In genomic region chr6:142518126-142518525, GRCh38 we compare ENCODE assay signal across 22 cellular contexts.
DNase-seq lines count a peak whose midpoint lies in the region; ATAC-seq, FAIRE-seq and TF ChIP-seq lines count a peak whose summit lies in the region.
"Had no signal": no experiment of that assay in that cellular context is flagged by ENCODE, and none has a peak within 500 bp of the region (broad histone marks: within the 10 kb centered on the region; RNA-seq: fewer than 3 reads in every experiment).

No MANE protein-coding gene starts in this region.

- H3K4me1 Mint-ChIP-seq in Caco-2 (ENCODE audit: low read depth, unreplicated experiment): no peaks in the 10 kb centered on the region
- H3K4me1 Mint-ChIP-seq: activated CD8-positive, alpha-beta memory T cell treated with anti-CD3 and anti-CD28 coated beads, Interleukin-2, amount 10 ng/mL, durations not matched to agents 7 days and 5 days; memory B cell; neural crest cell; stimulated activated memory B cell treated with anti-CD40 and anti-IgM and Interleukin-4, amounts not matched to agents 10 μg/mL and 1 μg/mL and 100 μg/mL, for 72 hours had no signal

- H3K27me3 Mint-ChIP-seq in Caco-2 (ENCODE audit: insufficient read depth, unreplicated experiment): peaks cover 17% of the 10 kb centered on the region

- TF ChIP-seq CTCF in endothelial cell of umbilical vein (IDR thresholded peaks at IDR 0.05; ENCODE audit: extremely low read depth in 1 of 2, insufficient read depth in 1 of 2, low read depth in 1 of 2, low read length in 2 of 2): no peak
- TF ChIP-seq CTCF in Caco-2 (IDR thresholded peaks at IDR 0.05; ENCODE audit: insufficient read depth in 1 of 2, low read depth in 1 of 2, low read length in 1 of 2, severe bottlenecking in 1 of 2, unreplicated experiment in 1 of 2): no peak
- no peak for TF ChIP-seq CTCF in ascending aorta (IDR thresholded peaks at IDR 0.05)

- H3K9me3 Mint-ChIP-seq in Caco-2 (ENCODE audit: unreplicated experiment): no peaks in the 10 kb centered on the region

- dilution Hi-C loops in endothelial cell of umbilical vein (cut with MboI; ENCODE audit: extremely low pct_ligation_motif_present, low sequenced_read_pairs): no loop called here

- H3K36me3 Mint-ChIP-seq in Caco-2 (ENCODE audit: insufficient read depth, unreplicated experiment): no peaks in the 10 kb centered on the region
- H3K36me3 Mint-ChIP-seq: activated CD8-positive, alpha-beta memory T cell treated with anti-CD3 and anti-CD28 coated beads, Interleukin-2, amount 10 ng/mL, durations not matched to agents 7 days and 5 days; memory B cell; stimulated activated memory B cell treated with anti-CD40 and anti-IgM and Interleukin-4, amounts not matched to agents 10 μg/mL and 1 μg/mL and 100 μg/mL, for 72 hours had no signal

- DNase-seq in DMS 273 (lab: John Stamatoyannopoulos, UW; ENCODE audit: unreplicated experiment): peak; percentile 94
- DNase-seq in NCI-H2171 (lab: John Stamatoyannopoulos, UW): peak; percentile 93
- no peak for DNase-seq in endothelial cell of umbilical vein (ENCODE audit: low read depth, low spot score)
- no peak for DNase-seq in GM19240 (ENCODE audit: insufficient read length, low spot score)
- no peak for DNase-seq in Caco-2
- DNase-seq in ascending aorta (ENCODE audit: low spot score in 2 of 2): no peak
- DNase-seq: activated CD8-positive, alpha-beta memory T cell treated with anti-CD3 and anti-CD28 coated beads, Interleukin-2, amount 10 ng/mL, durations not matched to agents 7 days and 5 days; activated effector memory CD4-positive, alpha-beta T cell treated with Interleukin-2 at 50 U/mL for 16 hours; AML-193; amniotic stem cell; effector CD8-positive, alpha-beta T cell; HCEC 1CT; heart right ventricle; NCI-H1930; NK-92 treated with Interleukin-12 subunit alpha and Interleukin-12 subunit beta, amount 100 ng/mL, for 24 hours; thyroid gland had no signal

- H3K27me3 ChIP-seq in BLaER1 (no peaks in the 10 kb centered on the region), endothelial cell of umbilical vein (ENCODE audit: control insufficient read depth in 2 of 2, insufficient read depth in 2 of 2, low read length in 2 of 2) (peaks cover 4 to 6% of the 10 kb centered on the region in 2 experiments), Caco-2 (replicated peaks; ENCODE audit: control insufficient read depth, insufficient read depth, low read length) (no peaks in the 10 kb centered on the region), ascending aorta (no peaks in the 10 kb centered on the region)
- H3K27me3 ChIP-seq: heart right ventricle, thyroid gland had no signal

- H3K9ac ChIP-seq in BLaER1 (no peak overlapping the region), endothelial cell of umbilical vein (replicated peaks; ENCODE audit: extremely low read depth, insufficient read depth, low read length) (no peak overlapping the region)

- no peak for FAIRE-seq in endothelial cell of umbilical vein (lab: Jason Lieb, UNC)
- FAIRE-seq: islet of Langerhans had no signal

- no peak overlapping the region for H3K4me3 Mint-ChIP-seq in Caco-2 (ENCODE audit: unreplicated experiment)
- H3K4me3 Mint-ChIP-seq: activated CD8-positive, alpha-beta memory T cell treated with anti-CD3 and anti-CD28 coated beads, Interleukin-2, amount 10 ng/mL, durations not matched to agents 7 days and 5 days; memory B cell; neural crest cell; stimulated activated memory B cell treated with anti-CD40 and anti-IgM and Interleukin-4, amounts not matched to agents 10 μg/mL and 1 μg/mL and 100 μg/mL, for 72 hours had no signal

- no peaks in the 10 kb centered on the region for H3K79me2 ChIP-seq in endothelial cell of umbilical vein (ENCODE audit: control insufficient read depth, insufficient read depth, low read length)

- H3K36me3 ChIP-seq in BLaER1: no peaks in the 10 kb centered on the region
- H3K36me3 ChIP-seq in endothelial cell of umbilical vein (ENCODE audit: control insufficient read depth in 2 of 2, extremely low read depth in 1 of 2, insufficient read depth in 2 of 2, low read length in 2 of 2): no peaks in the 10 kb centered on the region
- H3K36me3 ChIP-seq in Caco-2 (ENCODE audit: control insufficient read depth, insufficient read depth, low read length): no peaks in the 10 kb centered on the region
- no peaks in the 10 kb centered on the region for H3K36me3 ChIP-seq in ascending aorta
- H3K36me3 ChIP-seq: heart right ventricle, thyroid gland had no signal

- H2AFZ ChIP-seq in endothelial cell of umbilical vein (ENCODE audit: low read depth, low read length): no peak overlapping the region

- no peak for ATAC-seq in GM21723 (IDR thresholded peaks at IDR 0.05; ENCODE audit: unreplicated experiment)
- ATAC-seq: activated CD8-positive, alpha-beta memory T cell treated with anti-CD3 and anti-CD28 coated beads, Interleukin-2, amount 10 ng/mL, durations not matched to agents 7 days and 5 days; heart right ventricle; stimulated activated memory B cell treated with anti-CD40 and anti-IgM and Interleukin-4, amounts not matched to agents 10 μg/mL and 1 μg/mL and 100 μg/mL, for 72 hours had no signal

- H4K20me1 ChIP-seq in BLaER1: no peaks in the 10 kb centered on the region
- no peaks in the 10 kb centered on the region for H4K20me1 ChIP-seq in endothelial cell of umbilical vein (replicated peaks; ENCODE audit: control insufficient read depth, extremely low read depth, insufficient read depth, low read length)

- H3K4me1 ChIP-seq in BLaER1 (peaks cover 10% of the 10 kb centered on the region), endothelial cell of umbilical vein (ENCODE audit: control insufficient read depth, extremely low read depth, insufficient read depth, low read length) (no peaks in the 10 kb centered on the region), Caco-2 (no peaks in the 10 kb centered on the region), ascending aorta (no peaks in the 10 kb centered on the region)
- H3K4me1 ChIP-seq: heart right ventricle, thyroid gland had no signal

- BruUV-seq in endothelial cell of umbilical vein (replicated peaks; lab: Mats Ljungman, UMichigan) (no TSS peak), Caco-2 (replicated peaks; lab: Mats Ljungman, UMichigan) (no TSS peak)

- CTCF ChIA-PET in endothelial cell of umbilical vein (lab: Charles Lee) (no interaction called here), Caco-2 (lab: Charles Lee) (no interaction called here)

- H3K4me2 ChIP-seq in BLaER1 (peak overlapping the region; percentile 30), endothelial cell of umbilical vein (ENCODE audit: insufficient read depth, low read length) (no peak overlapping the region)

- no peak overlapping the region for H3K4me3 ChIP-seq in BLaER1
- no peak overlapping the region for H3K4me3 ChIP-seq in endothelial cell of umbilical vein (replicated peaks in 1 of 3; ENCODE audit: insufficient read depth in 1 of 3, low read depth in 1 of 3, low read length in 3 of 3)
- H3K4me3 ChIP-seq in Caco-2 (ENCODE audit: low read depth, low read length): no peak overlapping the region
- no peak overlapping the region for H3K4me3 ChIP-seq in ascending aorta
- H3K4me3 ChIP-seq: heart right ventricle, thyroid gland had no signal

- no peaks in the 10 kb centered on the region for H3K9me3 ChIP-seq in BLaER1
- H3K9me3 ChIP-seq in endothelial cell of umbilical vein (replicated peaks; ENCODE audit: control insufficient read depth, insufficient read depth, low read length): no peaks in the 10 kb centered on the region
- H3K9me3 ChIP-seq in Caco-2: no peaks in the 10 kb centered on the region
- no peaks in the 10 kb centered on the region for H3K9me3 ChIP-seq in ascending aorta
- H3K9me3 ChIP-seq: thyroid gland had no signal

- intact Hi-C loops in endothelial cell of umbilical vein (cut with micrococcal nuclease): no loop called here
- intact Hi-C loops in Caco-2 (cut with micrococcal nuclease; ENCODE audit: unreplicated experiment): no loop called here
- intact Hi-C loops in ascending aorta (cut with DNase I): no loop called here

- no peak overlapping the region for H3K27ac Mint-ChIP-seq in Caco-2 (ENCODE audit: unreplicated experiment)
- H3K27ac Mint-ChIP-seq: activated CD8-positive, alpha-beta memory T cell treated with anti-CD3 and anti-CD28 coated beads, Interleukin-2, amount 10 ng/mL, durations not matched to agents 7 days and 5 days; memory B cell; stimulated activated memory B cell treated with anti-CD40 and anti-IgM and Interleukin-4, amounts not matched to agents 10 μg/mL and 1 μg/mL and 100 μg/mL, for 72 hours had no signal

- H3K27ac ChIP-seq in BLaER1: no peak overlapping the region
- no peak overlapping the region for H3K27ac ChIP-seq in endothelial cell of umbilical vein (ENCODE audit: insufficient read depth, low read depth, low read length)
- H3K27ac ChIP-seq in ascending aorta: no peak overlapping the region
- H3K27ac ChIP-seq: heart right ventricle, thyroid gland had no signal

- TF ChIP-seq POLR2A in endothelial cell of umbilical vein (IDR thresholded peaks at IDR 0.05; ENCODE audit: low read depth, low read length): no peak

- H3K9me1 ChIP-seq in endothelial cell of umbilical vein (replicated peaks; ENCODE audit: control insufficient read depth, extremely low read depth, insufficient read depth, low read length): no peaks in the 10 kb centered on the region

- POLR2A ChIA-PET in endothelial cell of umbilical vein (lab: Charles Lee): no interaction called here
- POLR2A ChIA-PET in Caco-2 (lab: Charles Lee): no interaction called here

TF ChIP-seq in endothelial cell of umbilical vein, 7 proteins besides CTCF, POLR2A, EP300 and RAD21:
- peak; percentile 32 for TF ChIP-seq GATA2 (IDR thresholded peaks at IDR 0.05; ENCODE audit: insufficient read depth, insufficient read length, low read depth, low read length)
- TF ChIP-seq JUN (IDR thresholded peaks at IDR 0.05; ENCODE audit: borderline replicate concordance, insufficient read depth, insufficient read length, low read depth): no peak
- TF ChIP-seq EZH2 (IDR thresholded peaks at IDR 0.05; ENCODE audit: borderline replicate concordance, low read depth, low read length, severe bottlenecking): no peak
- TF ChIP-seq POLR2AphosphoS5 (IDR thresholded peaks at IDR 0.05; ENCODE audit: insufficient read depth, low read depth, low read length): no peak
- TF ChIP-seq FOS (IDR thresholded peaks at IDR 0.05; ENCODE audit: borderline replicate concordance, insufficient read depth, low read length): no peak

Comparison
In these comparisons a context has a peak if more than half of its experiments do, and no peak if none do; other contexts are left out.
1. DNase-seq: peak in DMS 273 (single experiment) and NCI-H2171 (single experiment); none in endothelial cell of umbilical vein (single experiment), GM19240 (single experiment), Caco-2 (0 of 2) and ascending aorta (0 of 2).